In the genomic region with DNA sequence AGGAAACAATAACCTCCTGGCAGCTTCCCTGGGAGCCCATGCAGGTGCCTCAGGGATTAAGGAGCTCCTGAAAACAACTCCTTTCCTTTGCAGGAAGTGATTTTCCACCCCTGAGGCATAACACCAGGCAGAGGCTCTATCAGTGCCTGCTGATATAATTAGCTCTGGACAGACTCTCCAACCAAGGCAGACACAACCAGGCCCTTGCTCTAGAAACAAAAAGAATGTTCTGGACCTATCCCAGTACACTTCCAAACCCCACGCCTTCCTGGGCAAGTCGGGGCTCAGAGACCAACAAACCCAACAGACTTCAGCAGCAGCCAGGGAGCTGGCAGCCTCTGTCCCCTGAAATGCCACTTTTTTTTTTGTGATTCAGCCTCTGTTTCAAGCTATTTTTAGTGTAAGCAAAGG, we compare ENCODE assay signal across 18 cellular contexts.
A peak's percentile ranks its signal among the peaks of the same experiment; 100 is the strongest.
DNase-seq lines count a peak whose midpoint lies in the region; ATAC-seq, FAIRE-seq and TF ChIP-seq lines count a peak whose summit lies in the region.
"Had no signal": no experiment of that assay in that cellular context is flagged by ENCODE, and none has a peak within 500 bp of the region (broad histone marks: within the 10 kb centered on the region; RNA-seq: fewer than 3 reads in every experiment).

No MANE protein-coding gene starts in this region.

- H3K27ac Mint-ChIP-seq in astrocyte (ENCODE audit: unreplicated experiment): peak overlapping the region; percentile 91
- no peak overlapping the region for H3K27ac Mint-ChIP-seq in stimulated activated effector memory CD8-positive, alpha-beta T cell treated with anti-CD3 and anti-CD28 coated beads, Interleukin-12 subunit alpha, Interleukin-12 subunit beta, amount 100 ng/mL, for 72 hours
- H3K27ac Mint-ChIP-seq: stimulated activated memory B cell treated with anti-CD40 and anti-IgM and Interleukin-4, amounts not matched to agents 10 μg/mL and 1 μg/mL and 100 μg/mL, for 72 hours had no signal

- FAIRE-seq in astrocyte (lab: Jason Lieb, UNC): no peak
- FAIRE-seq: colon, HTR-8/SVneo had no signal

- H3K36me3 ChIP-seq in astrocyte (ENCODE audit: insufficient read depth, low read length) (no peaks in the 10 kb centered on the region), gastroesophageal sphincter (no peaks in the 10 kb centered on the region), sigmoid colon (no peaks in the 10 kb centered on the region), testis (ENCODE audit: low read depth, missing control alignments) (no peaks in the 10 kb centered on the region)

- DNase-seq in ELF-1 (ENCODE audit: low read depth, low spot score) (peak; percentile 66), astrocyte (ENCODE audit: low read depth) (peak; percentile 16), sigmoid colon (no peak), NCI-H1048 (lab: John Stamatoyannopoulos, UW) (no peak), head of caudate nucleus (no peak), testis (no peak)
- no peak for DNase-seq in stimulated activated effector memory CD8-positive, alpha-beta T cell treated with anti-CD3 and anti-CD28 coated beads, Interleukin-12 subunit alpha, Interleukin-12 subunit beta, amount 100 ng/mL, for 72 hours (ENCODE audit: low spot score in 2 of 2)
- DNase-seq: activated CD4-positive, alpha-beta T cell treated with anti-CD3 and anti-CD28 coated beads for 48 hours; CD8-positive, alpha-beta memory T cell; H9; NCI-H1092 treated with DMSO at 0.1 percent for 48 hours; NCI-H526 treated with DMSO at 0.1 percent for 48 hours; stimulated activated CD4-positive, alpha-beta T cell treated with anti-CD3 and anti-CD28 coated beads, Interleukin-2, amount 100 ng/mL, for 24 hours had no signal

- no peaks in the 10 kb centered on the region for H3K79me2 ChIP-seq in astrocyte (ENCODE audit: insufficient read depth, low read length)

- H3K27me3 Mint-ChIP-seq in astrocyte (ENCODE audit: low read depth, unreplicated experiment): no peaks in the 10 kb centered on the region
- H3K27me3 Mint-ChIP-seq: stimulated activated memory B cell treated with anti-CD40 and anti-IgM and Interleukin-4, amounts not matched to agents 10 μg/mL and 1 μg/mL and 100 μg/mL, for 72 hours had no signal

- H3K4me3 ChIP-seq in astrocyte (ENCODE audit: insufficient read depth, low read depth, low read length) (no peak overlapping the region), gastroesophageal sphincter (no peak overlapping the region), sigmoid colon (no peak overlapping the region), testis (no peak overlapping the region)

- H3K4me1 ChIP-seq in astrocyte (ENCODE audit: insufficient read depth, low read length): peaks cover 56% of the 10 kb centered on the region
- peaks cover 2 to 100% (median 30%) of the 10 kb centered on the region in 3 donors for H3K4me1 ChIP-seq in gastroesophageal sphincter
- peaks cover 0 to 98% (median 93%) of the 10 kb centered on the region in 4 donors for H3K4me1 ChIP-seq in sigmoid colon
- H3K4me1 ChIP-seq in testis: peaks cover 6% of the 10 kb centered on the region

- H3K27me3 ChIP-seq in astrocyte (ENCODE audit: insufficient read depth, low read length) (no peaks in the 10 kb centered on the region), gastroesophageal sphincter (no peaks in the 10 kb centered on the region), sigmoid colon (no peaks in the 10 kb centered on the region), testis (no peaks in the 10 kb centered on the region)

- TF ChIP-seq EP300 in gastroesophageal sphincter (IDR thresholded peaks at IDR 0.05) (no peak), sigmoid colon (IDR thresholded peaks at IDR 0.05) (no peak)

- H3K36me3 Mint-ChIP-seq in astrocyte (ENCODE audit: low read depth, unreplicated experiment): no peaks in the 10 kb centered on the region
- no peaks in the 10 kb centered on the region for H3K36me3 Mint-ChIP-seq in stimulated activated effector memory CD8-positive, alpha-beta T cell treated with anti-CD3 and anti-CD28 coated beads, Interleukin-12 subunit alpha, Interleukin-12 subunit beta, amount 100 ng/mL, for 72 hours
- H3K36me3 Mint-ChIP-seq: CD8-positive, alpha-beta memory T cell; stimulated activated memory B cell treated with anti-CD40 and anti-IgM and Interleukin-4, amounts not matched to agents 10 μg/mL and 1 μg/mL and 100 μg/mL, for 72 hours had no signal

- peak overlapping the region; percentile 50 for H3K9ac ChIP-seq in astrocyte (ENCODE audit: low read length)

- peaks cover 59% of the 10 kb centered on the region for H3K4me1 Mint-ChIP-seq in astrocyte (ENCODE audit: low read depth, unreplicated experiment)
- peaks cover 10% of the 10 kb centered on the region for H3K4me1 Mint-ChIP-seq in stimulated activated effector memory CD8-positive, alpha-beta T cell treated with anti-CD3 and anti-CD28 coated beads, Interleukin-12 subunit alpha, Interleukin-12 subunit beta, amount 100 ng/mL, for 72 hours

- TF ChIP-seq CTCF in astrocyte (IDR thresholded peaks at IDR 0.05; ENCODE audit: insufficient read depth, low read depth, low read length): no peak
- no peak for TF ChIP-seq CTCF in gastroesophageal sphincter (IDR thresholded peaks at IDR 0.05)
- no peak for TF ChIP-seq CTCF in sigmoid colon (IDR thresholded peaks at IDR 0.05)
- TF ChIP-seq CTCF in testis (IDR thresholded peaks at IDR 0.05): no peak

- H3K4me3 Mint-ChIP-seq in astrocyte (ENCODE audit: unreplicated experiment): no peak overlapping the region
- no peak overlapping the region for H3K4me3 Mint-ChIP-seq in stimulated activated effector memory CD8-positive, alpha-beta T cell treated with anti-CD3 and anti-CD28 coated beads, Interleukin-12 subunit alpha, Interleukin-12 subunit beta, amount 100 ng/mL, for 72 hours
- H3K4me3 Mint-ChIP-seq: CD8-positive, alpha-beta memory T cell; H9; stimulated activated memory B cell treated with anti-CD40 and anti-IgM and Interleukin-4, amounts not matched to agents 10 μg/mL and 1 μg/mL and 100 μg/mL, for 72 hours had no signal

- no peaks in the 10 kb centered on the region for H3K9me3 ChIP-seq in astrocyte (ENCODE audit: insufficient read depth, low read depth, low read length)
- H3K9me3 ChIP-seq in gastroesophageal sphincter: no peaks in the 10 kb centered on the region
- no peaks in the 10 kb centered on the region for H3K9me3 ChIP-seq in sigmoid colon
- H3K9me3 ChIP-seq in testis: no peaks in the 10 kb centered on the region

- H3K27ac ChIP-seq in astrocyte (ENCODE audit: low read depth, low read length) (peak overlapping the region; percentile 58), gastroesophageal sphincter (peak overlapping the region; percentile 12 to 81 (median 80)), sigmoid colon (peak overlapping the region; percentile 61 to 87 (median 78)), testis (no peak overlapping the region)

- H3K9me3 Mint-ChIP-seq in astrocyte (ENCODE audit: unreplicated experiment): no peaks in the 10 kb centered on the region
- no peaks in the 10 kb centered on the region for H3K9me3 Mint-ChIP-seq in stimulated activated effector memory CD8-positive, alpha-beta T cell treated with anti-CD3 and anti-CD28 coated beads, Interleukin-12 subunit alpha, Interleukin-12 subunit beta, amount 100 ng/mL, for 72 hours
- H3K9me3 Mint-ChIP-seq: CD8-positive, alpha-beta memory T cell; H9; stimulated activated memory B cell treated with anti-CD40 and anti-IgM and Interleukin-4, amounts not matched to agents 10 μg/mL and 1 μg/mL and 100 μg/mL, for 72 hours had no signal

- H2AFZ ChIP-seq in astrocyte (ENCODE audit: low read depth, low read length): no peak overlapping the region

- ATAC-seq in gastroesophageal sphincter: no peak
- ATAC-seq in stimulated activated effector memory CD8-positive, alpha-beta T cell treated with anti-CD3 and anti-CD28 coated beads, Interleukin-12 subunit alpha, Interleukin-12 subunit beta, amount 100 ng/mL, for 72 hours: no peak
- ATAC-seq: left lobe of liver; stimulated activated memory B cell treated with anti-CD40 and anti-IgM and Interleukin-4, amounts not matched to agents 10 μg/mL and 1 μg/mL and 100 μg/mL, for 72 hours had no signal

- peak overlapping the region; percentile 7 for H3K4me2 ChIP-seq in astrocyte (ENCODE audit: low read length)

- WGBS in gastroesophageal sphincter (ENCODE audit: low coverage in 1 of 2), 2 donors: 51% methylated on average over 2 of the region's 2 CpGs; no CpG with 5 or more reads in 1 of the 2 donors
- 68 to 80% methylated on average over 2 of the region's 2 CpGs for WGBS in sigmoid colon, 2 donors
- 39 to 76% methylated on average over 2 of the region's 2 CpGs for WGBS in testis, 2 donors

- no peaks in the 10 kb centered on the region for H4K20me1 ChIP-seq in astrocyte (ENCODE audit: insufficient read depth, low read length)

- intact Hi-C loops in sigmoid colon (cut with DNase I) (loop anchor here (5.0 kb wide), 2 partner anchors 218 to 322 kb away; no protein-coding TSS in a partner anchor), head of caudate nucleus (cut with DNase I) (loop anchor here (5.0 to 10.0 kb wide), 2 partner anchors 216 to 252 kb away; no protein-coding TSS in a partner anchor), testis (cut with DNase I; ENCODE audit: low total_unique reads) (loop anchor here (5.0 kb wide), 1 partner anchor 247 kb away; a partner anchor contains a TSS)

- TF ChIP-seq POLR2A in gastroesophageal sphincter (IDR thresholded peaks at IDR 0.05) (no peak), sigmoid colon (IDR thresholded peaks at IDR 0.05) (no peak), testis (IDR thresholded peaks at IDR 0.05) (no peak)

Comparison
In these comparisons a context has a peak if more than half of its experiments do, and no peak if none do; other contexts are left out.
1. DNase-seq: peak in ELF-1 (single experiment) and astrocyte (single experiment); none in sigmoid colon (single experiment), NCI-H1048 (single experiment), head of caudate nucleus (0 of 42), stimulated activated effector memory CD8-positive, alpha-beta T cell treated with anti-CD3 and anti-CD28 coated beads, Interleukin-12 subunit alpha, Interleukin-12 subunit beta, amount 100 ng/mL, for 72 hours (0 of 2) and testis (single experiment).
2. H3K27ac ChIP-seq: peak in astrocyte (single experiment), gastroesophageal sphincter (4 of 4) and sigmoid colon (4 of 4); none in testis (0 of 2).